16 cellular contexts compared by ENCODE assay signal in genomic region chr9:126465977-126466376, GRCh38.
DNase-seq lines count a peak whose midpoint lies in the region; ATAC-seq and TF ChIP-seq lines count a peak whose summit lies in the region.
"Had no signal": no experiment of that assay in that cellular context is flagged by ENCODE, and none has a peak within 500 bp of the region (broad histone marks: within the 10 kb centered on the region; RNA-seq: fewer than 3 reads in every experiment).

No MANE protein-coding gene starts in this region.

- no peaks in the 10 kb centered on the region for H3K9me3 ChIP-seq in Loucy (ENCODE audit: insufficient read depth, low read depth, low read length)
- H3K9me3 ChIP-seq in sigmoid colon: no peaks in the 10 kb centered on the region
- no peaks in the 10 kb centered on the region for H3K9me3 ChIP-seq in upper lobe of right lung
- H3K9me3 ChIP-seq: BE2C had no signal

- H3K9me3 Mint-ChIP-seq in effector memory CD8-positive, alpha-beta T cell: no peaks in the 10 kb centered on the region
- H3K9me3 Mint-ChIP-seq: CD4-positive, alpha-beta T cell; GM23338 had no signal

- no peak overlapping the region for H2AFZ ChIP-seq in Loucy (ENCODE audit: low read length)
- H2AFZ ChIP-seq: GM23338 had no signal

- H3K9me2 ChIP-seq in Loucy (replicated peaks; ENCODE audit: low read depth, low read length): no peaks in the 10 kb centered on the region

- 95 to 97% methylated on average over 6 of the region's 6 CpGs for WGBS in sigmoid colon, 2 donors

- peaks cover 6% of the 10 kb centered on the region; the same call in 1 of the 2 replicates for H3K36me3 ChIP-seq in Loucy (ENCODE audit: insufficient read depth, low read length)
- peaks cover 0 to 10% (median 2%) of the 10 kb centered on the region in 4 donors for H3K36me3 ChIP-seq in sigmoid colon
- no peaks in the 10 kb centered on the region for H3K36me3 ChIP-seq in upper lobe of right lung
- H3K36me3 ChIP-seq: BE2C had no signal

- H3K9ac ChIP-seq in Loucy (ENCODE audit: low read depth, low read length, poor library complexity, severe bottlenecking): peak overlapping the region; percentile 19

- H3K4me1 Mint-ChIP-seq in effector memory CD8-positive, alpha-beta T cell (ENCODE audit: low read depth in 2 of 2): peaks cover 45 to 56% of the 10 kb centered on the region in 2 donors
- H3K4me1 Mint-ChIP-seq: GM23338 had no signal

- H3K27ac Mint-ChIP-seq in effector memory CD8-positive, alpha-beta T cell: peak overlapping the region; percentile 33 to 53
- H3K27ac Mint-ChIP-seq: CD4-positive, alpha-beta T cell; GM23338 had no signal

- H3F3A ChIP-seq in Loucy (ENCODE audit: low read depth): peaks cover 13% of the 10 kb centered on the region

- H3K4me1 ChIP-seq in Loucy (ENCODE audit: insufficient read depth, low read length, poor library complexity, severe bottlenecking): peaks cover 53% of the 10 kb centered on the region
- no peaks in the 10 kb centered on the region for H3K4me1 ChIP-seq in sigmoid colon
- peaks cover 18% of the 10 kb centered on the region for H3K4me1 ChIP-seq in upper lobe of right lung
- H3K4me1 ChIP-seq: BE2C had no signal

- TF ChIP-seq EP300 in sigmoid colon (IDR thresholded peaks at IDR 0.05): no peak

- ATAC-seq in effector memory CD8-positive, alpha-beta T cell (replicated peaks): no peak
- ATAC-seq in upper lobe of right lung: no peak
- ATAC-seq: GM23338 had no signal

- TF ChIP-seq POLR2A in sigmoid colon (IDR thresholded peaks at IDR 0.05): no peak

- no peak overlapping the region for H3K4me3 Mint-ChIP-seq in effector memory CD8-positive, alpha-beta T cell
- H3K4me3 Mint-ChIP-seq: CD4-positive, alpha-beta T cell; GM23338 had no signal

- no peak for DNase-seq in effector memory CD8-positive, alpha-beta T cell
- DNase-seq in sigmoid colon (peak; percentile 25), upper lobe of right lung (peak; percentile 29), iPS-NIHi7 (ENCODE audit: extremely low spot score) (no peak), NCI-H128 (lab: John Stamatoyannopoulos, UW; ENCODE audit: unreplicated experiment) (no peak), cortex of kidney (lab: John Stamatoyannopoulos, UW) (no peak)
- DNase-seq: ACHN; BE2C; CD4-positive, alpha-beta T cell; DMS153; DMS79; GDM1; HCEC 1CT had no signal

- H3K27ac ChIP-seq in sigmoid colon (no peak overlapping the region), upper lobe of right lung (no peak overlapping the region)
- H3K27ac ChIP-seq: C4-2B had no signal

- H3K36me3 Mint-ChIP-seq in effector memory CD8-positive, alpha-beta T cell (ENCODE audit: insufficient read depth): peaks cover 19% of the 10 kb centered on the region

- H3K27me3 ChIP-seq in Loucy (ENCODE audit: insufficient read depth, low read length, poor library complexity, severe bottlenecking) (no peaks in the 10 kb centered on the region), sigmoid colon (no peaks in the 10 kb centered on the region), upper lobe of right lung (no peaks in the 10 kb centered on the region)
- H3K27me3 ChIP-seq: BE2C had no signal

- H3K79me2 ChIP-seq in Loucy (ENCODE audit: insufficient read depth, low read length): peaks cover 7% of the 10 kb centered on the region; the same call in 1 of the 2 replicates

- TF ChIP-seq CTCF in Loucy (conservative IDR thresholded peaks at IDR 0.05; ENCODE audit: low read length): no peak
- TF ChIP-seq CTCF in sigmoid colon (IDR thresholded peaks at IDR 0.05): no peak
- no peak for TF ChIP-seq CTCF in upper lobe of right lung (IDR thresholded peaks at IDR 0.05)

- no peaks in the 10 kb centered on the region for H3K27me3 Mint-ChIP-seq in effector memory CD8-positive, alpha-beta T cell
- H3K27me3 Mint-ChIP-seq: CD4-positive, alpha-beta T cell had no signal

- no peaks in the 10 kb centered on the region for H4K20me1 ChIP-seq in Loucy (ENCODE audit: insufficient read depth, low read length, poor library complexity, severe bottlenecking)

- H3K4me3 ChIP-seq in Loucy (ENCODE audit: low read length, poor library complexity, severe bottlenecking) (no peak overlapping the region), sigmoid colon (no peak overlapping the region), upper lobe of right lung (no peak overlapping the region)
- H3K4me3 ChIP-seq: GM23338 had no signal

- H3K4me2 ChIP-seq in Loucy (ENCODE audit: low read depth, low read length, poor library complexity, severe bottlenecking): no peak overlapping the region
- H3K4me2 ChIP-seq: GM23338 had no signal

- intact Hi-C loops in sigmoid colon (cut with DNase I): no loop called here
- intact Hi-C loops in upper lobe of right lung (cut with DNase I): no loop called here

Comparison
In these comparisons a context has a peak if more than half of its experiments do, and no peak if none do; other contexts are left out.
1. DNase-seq: peak in sigmoid colon (single experiment) and upper lobe of right lung (single experiment); none in effector memory CD8-positive, alpha-beta T cell (0 of 3), iPS-NIHi7 (single experiment), NCI-H128 (single experiment) and cortex of kidney (single experiment).